22 cellular contexts compared by ENCODE assay signal in the genomic region with DNA sequence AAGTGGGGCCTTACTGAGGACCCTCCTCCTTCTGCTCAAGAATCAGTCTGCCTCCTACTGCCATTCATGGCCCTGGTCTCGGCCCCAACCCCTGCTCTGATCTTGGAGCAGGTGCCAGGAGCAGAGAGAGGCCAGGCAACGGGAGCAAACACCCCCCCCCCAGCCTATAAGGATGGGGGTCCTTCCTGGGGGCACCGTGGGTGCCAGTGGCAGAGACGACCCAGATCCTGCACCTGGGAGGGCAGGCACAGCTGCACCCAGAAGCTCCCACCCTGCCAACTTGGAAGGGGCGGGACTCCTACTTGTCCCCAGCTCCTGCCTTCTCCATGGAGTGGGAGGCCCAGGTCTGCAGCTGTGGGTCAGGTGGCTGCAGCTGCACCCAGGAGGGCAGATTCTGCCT.
DNase-seq lines count a peak whose midpoint lies in the region; ATAC-seq and TF ChIP-seq lines count a peak whose summit lies in the region.
"Had no signal": no experiment of that assay in that cellular context is flagged by ENCODE, and none has a peak within 500 bp of the region (broad histone marks: within the 10 kb centered on the region; RNA-seq: fewer than 3 reads in every experiment).

No MANE protein-coding gene starts in this region.

- intact Hi-C loops in right cardiac atrium (cut with DNase I) (no loop called here), cardiac septum (cut with DNase I) (no loop called here), upper lobe of right lung (cut with DNase I) (no loop called here), left lung (cut with DNase I) (no loop called here)

- H3K9me3 Mint-ChIP-seq in stimulated activated effector memory CD8-positive, alpha-beta T cell treated with anti-CD3 and anti-CD28 coated beads, Interleukin-12 subunit alpha, Interleukin-12 subunit beta, amount 100 ng/mL, for 72 hours, result peaks cover 3% of the 10 kb centered on the region
- H3K9me3 Mint-ChIP-seq: CD8-positive, alpha-beta memory T cell; HFFc6 had no signal

- H3K36me3 Mint-ChIP-seq in stimulated activated effector memory CD8-positive, alpha-beta T cell treated with anti-CD3 and anti-CD28 coated beads, Interleukin-12 subunit alpha, Interleukin-12 subunit beta, amount 100 ng/mL, for 72 hours, result no peaks in the 10 kb centered on the region
- H3K36me3 Mint-ChIP-seq: CD14-positive monocyte; CD8-positive, alpha-beta memory T cell had no signal

- H3K4me3 ChIP-seq in right cardiac atrium (ENCODE audit: low read length) (no peak overlapping the region), upper lobe of right lung (no peak overlapping the region), left lung (no peak overlapping the region)
- H3K4me3 ChIP-seq: BLaER1 treated with 17β-estradiol and CSF1 and Interleukin-3, amounts not matched to agents 10 nM and 100 nM; GM12878; HAP-1 had no signal

- no peaks in the 10 kb centered on the region for H3K27me3 ChIP-seq in right cardiac atrium (ENCODE audit: control insufficient read depth, insufficient read depth)
- H3K27me3 ChIP-seq in upper lobe of right lung, result no peaks in the 10 kb centered on the region
- H3K27me3 ChIP-seq in left lung, result no peaks in the 10 kb centered on the region
- H3K27me3 ChIP-seq: BLaER1 treated with 17β-estradiol and CSF1 and Interleukin-3, amounts not matched to agents 10 nM and 100 nM had no signal

- H3K27ac ChIP-seq in right cardiac atrium (ENCODE audit: low read length) (no peak overlapping the region), upper lobe of right lung (no peak overlapping the region), left lung (no peak overlapping the region)
- H3K27ac ChIP-seq: 22Rv1; BLaER1 treated with 17β-estradiol and CSF1 and Interleukin-3, amounts not matched to agents 10 nM and 100 nM had no signal

- no peak overlapping the region for H3K4me3 Mint-ChIP-seq in stimulated activated effector memory CD8-positive, alpha-beta T cell treated with anti-CD3 and anti-CD28 coated beads, Interleukin-12 subunit alpha, Interleukin-12 subunit beta, amount 100 ng/mL, for 72 hours
- H3K4me3 Mint-ChIP-seq: B cell; CD14-positive monocyte; CD4-positive, alpha-beta T cell; CD8-positive, alpha-beta memory T cell; HFFc6 had no signal

- no peak for DNase-seq in right cardiac atrium
- no peak for DNase-seq in cardiac septum (ENCODE audit: low spot score)
- no peak for DNase-seq in stimulated activated effector memory CD8-positive, alpha-beta T cell treated with anti-CD3 and anti-CD28 coated beads, Interleukin-12 subunit alpha, Interleukin-12 subunit beta, amount 100 ng/mL, for 72 hours (ENCODE audit: low spot score in 2 of 2)
- DNase-seq in upper lobe of right lung, result no peak
- DNase-seq in left lung, result no peak
- DNase-seq in pons (ENCODE audit: low spot score), result no peak
- DNase-seq: CD4-positive, alpha-beta T cell; CD8-positive, alpha-beta memory T cell; DMS 273 treated with DMSO at 0.1 percent for 48 hours; DMS79; EL; GDM1; GOT3; HFFc6 had no signal

- peak; percentile 20 to 26 for ATAC-seq in right cardiac atrium
- ATAC-seq in esophagus mucosa, result peak; percentile 26
- peak; percentile 20 for ATAC-seq in stimulated activated effector memory CD8-positive, alpha-beta T cell treated with anti-CD3 and anti-CD28 coated beads, Interleukin-12 subunit alpha, Interleukin-12 subunit beta, amount 100 ng/mL, for 72 hours
- peak; percentile 31 for ATAC-seq in upper lobe of right lung
- no peak for ATAC-seq in left lung
- ATAC-seq in HG03469 (IDR thresholded peaks at IDR 0.05; ENCODE audit: unreplicated experiment), result no peak
- ATAC-seq: GM12878 had no signal

- no peaks in the 10 kb centered on the region for H3K9me3 ChIP-seq in right cardiac atrium (ENCODE audit: control insufficient read depth, low read length)
- H3K9me3 ChIP-seq in upper lobe of right lung, result no peaks in the 10 kb centered on the region
- H3K9me3 ChIP-seq in left lung, result no peaks in the 10 kb centered on the region
- H3K9me3 ChIP-seq: HAP-1 had no signal

- TF ChIP-seq CTCF in upper lobe of right lung (IDR thresholded peaks at IDR 0.05), result no peak
- TF ChIP-seq CTCF in left lung (IDR thresholded peaks at IDR 0.05), result no peak

- WGBS in right cardiac atrium, result 92% methylated on average over 5 of the region's 5 CpGs

- H3K4me1 Mint-ChIP-seq in stimulated activated effector memory CD8-positive, alpha-beta T cell treated with anti-CD3 and anti-CD28 coated beads, Interleukin-12 subunit alpha, Interleukin-12 subunit beta, amount 100 ng/mL, for 72 hours, result no peaks in the 10 kb centered on the region
- H3K4me1 Mint-ChIP-seq: B cell; CD14-positive monocyte; CD8-positive, alpha-beta memory T cell had no signal

- H3K4me1 ChIP-seq in right cardiac atrium (ENCODE audit: control insufficient read depth, insufficient read depth, low read length), result no peaks in the 10 kb centered on the region
- H3K4me1 ChIP-seq in upper lobe of right lung, result no peaks in the 10 kb centered on the region
- H3K4me1 ChIP-seq in left lung, result no peaks in the 10 kb centered on the region
- H3K4me1 ChIP-seq: HAP-1 had no signal

- H3K36me3 ChIP-seq in upper lobe of right lung (no peaks in the 10 kb centered on the region), left lung (no peaks in the 10 kb centered on the region)
- H3K36me3 ChIP-seq: HAP-1 had no signal

- no peak overlapping the region for H3K27ac Mint-ChIP-seq in stimulated activated effector memory CD8-positive, alpha-beta T cell treated with anti-CD3 and anti-CD28 coated beads, Interleukin-12 subunit alpha, Interleukin-12 subunit beta, amount 100 ng/mL, for 72 hours
- H3K27ac Mint-ChIP-seq: B cell; CD14-positive monocyte; CD4-positive, alpha-beta T cell; CD8-positive, alpha-beta memory T cell; HFFc6 had no signal

Comparison
In these comparisons a context has a peak if more than half of its experiments do, and no peak if none do; other contexts are left out.
1. ATAC-seq: peak in right cardiac atrium (2 of 2), esophagus mucosa (single experiment), stimulated activated effector memory CD8-positive, alpha-beta T cell treated with anti-CD3 and anti-CD28 coated beads, Interleukin-12 subunit alpha, Interleukin-12 subunit beta, amount 100 ng/mL, for 72 hours (single experiment) and upper lobe of right lung (single experiment); none in left lung (single experiment) and HG03469 (single experiment).